Comparison of ENCODE assay signal across 8 cellular contexts in the genomic region with DNA sequence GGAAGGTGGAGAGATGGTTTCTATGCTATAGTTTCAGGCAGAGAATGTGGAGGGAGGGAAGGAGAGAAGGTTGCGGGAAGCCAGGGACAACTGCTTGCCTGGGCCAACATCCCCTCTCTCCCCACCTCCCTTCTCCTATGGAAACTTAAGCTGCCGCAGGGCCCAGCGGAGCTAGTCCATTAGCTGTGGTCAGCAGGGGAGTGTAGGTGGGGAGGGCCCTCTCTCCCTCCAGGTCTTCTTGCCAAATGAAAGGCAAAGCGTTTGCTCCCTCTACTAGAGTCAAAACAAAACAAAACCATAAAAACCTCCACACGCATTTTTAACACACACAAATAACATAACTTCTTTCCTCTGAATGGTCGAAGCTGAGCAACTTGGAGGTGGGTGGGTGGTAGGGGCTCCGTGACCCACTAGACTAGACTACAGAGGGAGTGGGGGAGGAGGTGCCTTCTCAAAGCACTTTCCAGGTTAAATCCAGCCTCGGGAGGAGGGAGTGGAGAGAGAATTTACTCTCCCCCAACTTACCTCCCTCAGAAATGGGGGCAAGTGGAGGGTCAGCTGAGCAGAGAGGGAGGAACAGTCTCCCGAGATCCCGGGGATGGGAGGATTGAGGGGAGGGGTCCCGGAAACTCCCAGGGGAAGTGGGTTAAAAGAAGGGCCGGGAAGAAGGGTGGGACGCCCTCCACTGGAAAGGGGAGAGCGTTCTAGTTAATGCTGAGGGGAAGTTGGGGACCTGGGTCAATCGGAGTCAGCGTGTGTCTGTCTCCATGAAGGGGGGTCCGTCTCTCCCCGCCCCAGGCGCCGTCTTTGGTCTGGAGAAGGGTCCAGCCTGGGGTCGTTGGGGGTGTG. TPM values are rescaled to one million over a fixed set of nuclear protein-coding genes. Genes with fewer than 3 reads are reported as not detected.
DNase-seq lines count a peak whose midpoint lies in the region; ATAC-seq and TF ChIP-seq lines count a peak whose summit lies in the region.

No MANE protein-coding gene starts in this region.

- TF ChIP-seq CTCF in ascending aorta (IDR thresholded peaks at IDR 0.05) (no peak), suprapubic skin (IDR thresholded peaks at IDR 0.05) (no peak)

- peak overlapping the region; percentile 98 for H3K4me3 Mint-ChIP-seq in activated CD4-positive, alpha-beta T cell treated with anti-CD3 and anti-CD28 coated beads, Interleukin-2, amount 10 ng/mL, durations not matched to agents 24 days and 14 days

- peaks cover 30% of the 10 kb centered on the region for H3K4me1 Mint-ChIP-seq in activated CD4-positive, alpha-beta T cell treated with anti-CD3 and anti-CD28 coated beads, Interleukin-2, amount 10 ng/mL, durations not matched to agents 24 days and 14 days

- H3K9me3 ChIP-seq in ascending aorta (no peaks in the 10 kb centered on the region), suprapubic skin (no peaks in the 10 kb centered on the region)

- peaks cover 4% of the 10 kb centered on the region for H3K36me3 Mint-ChIP-seq in activated CD4-positive, alpha-beta T cell treated with anti-CD3 and anti-CD28 coated beads, Interleukin-2, amount 10 ng/mL, durations not matched to agents 24 days and 14 days (ENCODE audit: low read depth)

- no peak for ATAC-seq in HG03045 (IDR thresholded peaks at IDR 0.05; ENCODE audit: unreplicated experiment)

- no peaks in the 10 kb centered on the region for H3K36me3 ChIP-seq in ascending aorta
- H3K36me3 ChIP-seq in suprapubic skin: no peaks in the 10 kb centered on the region

- no peak for TF ChIP-seq POLR2A in suprapubic skin (IDR thresholded peaks at IDR 0.05)

- H3K27me3 ChIP-seq in ascending aorta: no peaks in the 10 kb centered on the region
- no peaks in the 10 kb centered on the region for H3K27me3 ChIP-seq in suprapubic skin

- H3K4me3 ChIP-seq in ascending aorta (peak overlapping the region; percentile 81 to 92), suprapubic skin (peak overlapping the region; percentile 75)

- H3K9me3 Mint-ChIP-seq in activated CD4-positive, alpha-beta T cell treated with anti-CD3 and anti-CD28 coated beads, Interleukin-2, amount 10 ng/mL, durations not matched to agents 24 days and 14 days: no peaks in the 10 kb centered on the region

- no peak for TF ChIP-seq EP300 in suprapubic skin (IDR thresholded peaks at IDR 0.05)

- peak; percentile 56 for DNase-seq in activated CD4-positive, alpha-beta T cell treated with anti-CD3 and anti-CD28 coated beads, Interleukin-2, amount 10 ng/mL, durations not matched to agents 24 days and 14 days
- no peak for DNase-seq in activated CD4-positive, alpha-beta T cell treated with anti-CD3 and anti-CD28 coated beads for 48 hours
- no peak for DNase-seq in ascending aorta (ENCODE audit: low spot score in 2 of 2)
- peak; percentile 90 for DNase-seq in left kidney (ENCODE audit: low read depth, low spot score)
- no peak for DNase-seq in suprapubic skin (ENCODE audit: low spot score in 2 of 2)
- no peak for DNase-seq in RKO (ENCODE audit: low spot score)
- no peak for DNase-seq in NCI-H2107 (lab: John Stamatoyannopoulos, UW)

- 33% methylated on average over 18 of the region's 21 CpGs for WGBS in suprapubic skin

- H3K27me3 Mint-ChIP-seq in activated CD4-positive, alpha-beta T cell treated with anti-CD3 and anti-CD28 coated beads, Interleukin-2, amount 10 ng/mL, durations not matched to agents 24 days and 14 days: peaks cover 21% of the 10 kb centered on the region

- H3K27ac Mint-ChIP-seq in activated CD4-positive, alpha-beta T cell treated with anti-CD3 and anti-CD28 coated beads, Interleukin-2, amount 10 ng/mL, durations not matched to agents 24 days and 14 days: peak overlapping the region; percentile 88

- intact Hi-C loops in activated CD4-positive, alpha-beta T cell treated with anti-CD3 and anti-CD28 coated beads, Interleukin-2, amount 10 ng/mL, durations not matched to agents 24 days and 14 days (cut with micrococcal nuclease): loop anchor here (2.0 to 10.0 kb wide), 2 partner anchors 17 to 629 kb away; partner anchors contain the start of gene CCDC184
- intact Hi-C loops in ascending aorta (cut with DNase I): loop anchor here (1.0 to 2.0 kb wide), 2 partner anchors 18 to 39 kb away; partner anchors contain the start of gene DDX23

- H3K4me1 ChIP-seq in ascending aorta (peaks cover 11 to 29% of the 10 kb centered on the region in 2 donors), suprapubic skin (peaks cover 45% of the 10 kb centered on the region)

- peak overlapping the region; percentile 91 to 92 for H3K27ac ChIP-seq in ascending aorta
- H3K27ac ChIP-seq in suprapubic skin: peak overlapping the region; percentile 66

RNA-seq across cellular contexts. Expression of gene CACNB3, which starts 4.6 kb away (rescaled TPM):
- 9.9 and 11.2 TPM in 2 replicates for total RNA-seq in activated CD4-positive, alpha-beta T cell treated with anti-CD3 and anti-CD28 coated beads, Interleukin-2, amount 10 ng/mL, durations not matched to agents 24 days and 14 days
- total RNA-seq in ascending aorta: 54.5 TPM
- total RNA-seq in suprapubic skin: 10 to 100 TPM; 12.3 to 27.8 (median 17.3) TPM

RNA-seq across cellular contexts. Expression of gene ADCY6, which starts 24.8 kb away (rescaled TPM):
- total RNA-seq in activated CD4-positive, alpha-beta T cell treated with anti-CD3 and anti-CD28 coated beads, Interleukin-2, amount 10 ng/mL, durations not matched to agents 24 days and 14 days: 0.14 and 0.73 TPM in 2 replicates
- total RNA-seq in ascending aorta (65.0 TPM), suprapubic skin (10 to 100 TPM; 11.2 to 48.4 (median 19.0) TPM)

RNA-seq across cellular contexts. Expression of gene DDX23, which starts 38.3 kb away (rescaled TPM):
- total RNA-seq in activated CD4-positive, alpha-beta T cell treated with anti-CD3 and anti-CD28 coated beads, Interleukin-2, amount 10 ng/mL, durations not matched to agents 24 days and 14 days: 122 and 126 TPM in 2 replicates
- total RNA-seq in ascending aorta (39.4 TPM), suprapubic skin (100 to 1,000 TPM in 1 of 4 donors, 10 to 100 TPM in 3; 55.0 to 125 (median 62.2) TPM)

RNA-seq across cellular contexts. Expression of gene RND1, which starts 52.0 kb away (rescaled TPM):
- 4.4 and 5.7 TPM in 2 replicates for total RNA-seq in activated CD4-positive, alpha-beta T cell treated with anti-CD3 and anti-CD28 coated beads, Interleukin-2, amount 10 ng/mL, durations not matched to agents 24 days and 14 days
- total RNA-seq in ascending aorta: 0.85 TPM
- total RNA-seq in suprapubic skin: 1 to 10 TPM in 1 of 4 donors, under 1 TPM in 2, not detected in 1; 0.40 to 1.1 (median 0.65) TPM

Comparison
In these comparisons a context has a peak if more than half of its experiments do, and no peak if none do; other contexts are left out.
1. DNase-seq: peak in activated CD4-positive, alpha-beta T cell treated with anti-CD3 and anti-CD28 coated beads, Interleukin-2, amount 10 ng/mL, durations not matched to agents 24 days and 14 days (single experiment) and left kidney (single experiment); none in activated CD4-positive, alpha-beta T cell treated with anti-CD3 and anti-CD28 coated beads for 48 hours (single experiment), ascending aorta (0 of 2), suprapubic skin (0 of 2), RKO (single experiment) and NCI-H2107 (single experiment).